Comparison of ENCODE assay signal across 20 cellular contexts in the genomic region with DNA sequence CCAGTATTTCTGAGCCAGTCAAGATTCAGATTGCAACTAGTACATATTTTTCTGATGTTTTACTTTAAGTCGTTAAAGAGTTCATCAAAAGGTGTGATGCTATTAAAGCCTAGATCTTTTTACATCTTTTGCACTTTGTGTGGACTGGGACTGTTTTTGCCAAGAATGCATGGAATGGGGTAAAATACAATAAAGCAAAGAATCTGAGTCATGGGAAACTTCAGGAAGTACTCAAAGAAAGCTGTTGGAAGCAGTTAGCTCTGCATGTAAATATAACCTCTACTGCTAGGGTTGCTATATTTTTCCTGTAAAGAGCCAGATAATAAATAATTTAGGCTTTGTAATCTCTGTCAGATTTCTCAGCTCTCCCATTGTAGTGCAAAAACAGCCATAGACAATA. TPM values are rescaled to one million over a fixed set of nuclear protein-coding genes. Genes with fewer than 3 reads are reported as not detected.
DNase-seq lines count a peak whose midpoint lies in the region; FAIRE-seq and TF ChIP-seq lines count a peak whose summit lies in the region.
"Had no signal": no experiment of that assay in that cellular context is flagged by ENCODE, and none has a peak within 500 bp of the region (broad histone marks: within the 10 kb centered on the region; RNA-seq: fewer than 3 reads in every experiment).

No MANE protein-coding gene starts in this region.

- no peaks in the 10 kb centered on the region for H3K9me3 Mint-ChIP-seq in osteocyte (ENCODE audit: unreplicated experiment)
- H3K9me3 Mint-ChIP-seq: immature natural killer cell had no signal

- TF ChIP-seq POLR2A in endothelial cell of umbilical vein (IDR thresholded peaks at IDR 0.05; ENCODE audit: low read depth, low read length) (no peak), GM12891 (IDR thresholded peaks at IDR 0.05; ENCODE audit: low read depth, low read length) (no peak)

- H3K27ac ChIP-seq in endothelial cell of umbilical vein (ENCODE audit: insufficient read depth, low read depth, low read length) (no peak overlapping the region), OCI-LY7 (ENCODE audit: low read depth, low read length, poor library complexity, severe bottlenecking) (no peak overlapping the region)
- H3K27ac ChIP-seq: gastroesophageal sphincter, RWPE1 had no signal

- H3K79me2 ChIP-seq in endothelial cell of umbilical vein (ENCODE audit: control insufficient read depth, insufficient read depth, low read length) (peaks cover 26% of the 10 kb centered on the region), OCI-LY7 (ENCODE audit: insufficient read depth, low read depth, low read length) (peaks cover 24% of the 10 kb centered on the region; the same call in 1 of the 2 replicates)

- DNase-seq in GM03348 (ENCODE audit: low spot score) (peak; percentile 43), RCC 7860 (ENCODE audit: low spot score) (no peak), endothelial cell of umbilical vein (ENCODE audit: low read depth, low spot score) (peak; percentile 79), osteocyte (ENCODE audit: extremely low spot score, unreplicated experiment) (no peak), 8988T (no peak), GM12891 (ENCODE audit: insufficient read length, low spot score) (no peak), DMS153 treated with DMSO at 0.1 percent for 48 hours (lab: John Stamatoyannopoulos, UW; ENCODE audit: unreplicated experiment) (no peak), OCI-LY7 (ENCODE audit: low spot score) (no peak)
- DNase-seq: activated CD4-positive, alpha-beta T cell treated with anti-CD3 and anti-CD28 coated beads, Interleukin-2, amount 50 U/mL, for 1 hour; aorta; C1 segment of cervical spinal cord; DND-41; effector CD8-positive, alpha-beta T cell; immature natural killer cell; NCI-H187; NCI-H526; stimulated activated CD4-positive, alpha-beta T cell treated with anti-CD3 and anti-CD28 coated beads, Interleukin-2, amount 100 ng/mL, for 24 hours had no signal

- no peaks in the 10 kb centered on the region for H3K27me3 Mint-ChIP-seq in osteocyte (ENCODE audit: unreplicated experiment)

- no TSS peak for BruUV-seq in endothelial cell of umbilical vein (replicated peaks; lab: Mats Ljungman, UMichigan)
- BruUV-seq in OCI-LY7 (replicated peaks; lab: Mats Ljungman, UMichigan) = no TSS peak

- FAIRE-seq in RCC 7860 (lab: Jason Lieb, UNC) (peak; percentile 34), endothelial cell of umbilical vein (lab: Jason Lieb, UNC) (peak; percentile 86), GM12891 (lab: Jason Lieb, UNC) (no peak)
- FAIRE-seq: GM12878 had no signal

- CTCF ChIA-PET in endothelial cell of umbilical vein (lab: Charles Lee) (interaction anchor here (0.8 to 1.1 kb wide), 5 partner anchors 9 to 60 kb away, joined by 3 to 8 read pairs (median 3); no protein-coding TSS in a partner anchor), OCI-LY7 (lab: Charles Lee; ENCODE audit: unreplicated experiment) (no interaction called here)

- no peak overlapping the region for H3K9ac ChIP-seq in endothelial cell of umbilical vein (replicated peaks; ENCODE audit: extremely low read depth, insufficient read depth, low read length)

- H2AFZ ChIP-seq in endothelial cell of umbilical vein (ENCODE audit: low read depth, low read length) = no peak overlapping the region
- H2AFZ ChIP-seq in OCI-LY7 (ENCODE audit: low read length) = no peak overlapping the region

- H3K4me1 ChIP-seq in endothelial cell of umbilical vein (ENCODE audit: control insufficient read depth, extremely low read depth, insufficient read depth, low read length) = peaks cover 15% of the 10 kb centered on the region
- H3K4me1 ChIP-seq in OCI-LY7 (ENCODE audit: insufficient read depth, low read length, poor library complexity, severe bottlenecking) = peaks cover 10% of the 10 kb centered on the region

- no peaks in the 10 kb centered on the region for H3K9me3 ChIP-seq in endothelial cell of umbilical vein (replicated peaks; ENCODE audit: control insufficient read depth, insufficient read depth, low read length)
- no peaks in the 10 kb centered on the region for H3K9me3 ChIP-seq in OCI-LY7 (ENCODE audit: low read length)
- H3K9me3 ChIP-seq: gastroesophageal sphincter had no signal

- peaks cover 26% of the 10 kb centered on the region for H3K36me3 Mint-ChIP-seq in osteocyte (ENCODE audit: unreplicated experiment)

- peak overlapping the region; percentile 46 for H3K27ac Mint-ChIP-seq in osteocyte (ENCODE audit: unreplicated experiment)

- POLR2A ChIA-PET in endothelial cell of umbilical vein (lab: Charles Lee) (no interaction called here), OCI-LY7 (lab: Charles Lee) (no interaction called here)

- H3K4me2 ChIP-seq in endothelial cell of umbilical vein (ENCODE audit: insufficient read depth, low read length) = no peak overlapping the region
- H3K4me2 ChIP-seq in OCI-LY7 (ENCODE audit: low read length) = no peak overlapping the region

- H3K27me3 ChIP-seq in endothelial cell of umbilical vein (ENCODE audit: control insufficient read depth in 2 of 2, insufficient read depth in 2 of 2, low read length in 2 of 2) = no peaks in the 10 kb centered on the region
- H3K27me3 ChIP-seq: gastroesophageal sphincter had no signal

- intact Hi-C loops in endothelial cell of umbilical vein (cut with micrococcal nuclease) = no loop called here
- intact Hi-C loops in OCI-LY7 (cut with micrococcal nuclease; ENCODE audit: unreplicated experiment) = no loop called here

- H3K4me3 ChIP-seq in endothelial cell of umbilical vein (replicated peaks in 1 of 3; ENCODE audit: insufficient read depth in 1 of 3, low read depth in 1 of 3, low read length in 3 of 3) = no peak overlapping the region
- H3K4me3 ChIP-seq in OCI-LY7 (ENCODE audit: low read depth, low read length, poor library complexity, severe bottlenecking) = no peak overlapping the region
- H3K4me3 ChIP-seq: gastroesophageal sphincter, GM12878 had no signal

- dilution Hi-C loops in endothelial cell of umbilical vein (cut with MboI; ENCODE audit: extremely low pct_ligation_motif_present, low sequenced_read_pairs) = no loop called here

- peaks cover 3% of the 10 kb centered on the region for H3K9me1 ChIP-seq in endothelial cell of umbilical vein (replicated peaks; ENCODE audit: control insufficient read depth, extremely low read depth, insufficient read depth, low read length)

- TF ChIP-seq CTCF in endothelial cell of umbilical vein (IDR thresholded peaks at IDR 0.05; ENCODE audit: extremely low read depth in 1 of 2, insufficient read depth in 1 of 2, low read depth in 1 of 2, low read length in 2 of 2) (no peak), osteocyte (IDR thresholded peaks at IDR 0.05) (no peak), OCI-LY7 (conservative IDR thresholded peaks at IDR 0.05; ENCODE audit: low read length) (no peak)

- no peak overlapping the region for H3K4me3 Mint-ChIP-seq in osteocyte (ENCODE audit: unreplicated experiment)
- H3K4me3 Mint-ChIP-seq: immature natural killer cell had no signal

- H4K20me1 ChIP-seq in endothelial cell of umbilical vein (replicated peaks; ENCODE audit: control insufficient read depth, extremely low read depth, insufficient read depth, low read length) (peaks cover 49% of the 10 kb centered on the region), OCI-LY7 (ENCODE audit: insufficient read depth, low read length) (0 out of 2 replicates have a peak, but pooled peaks cover 5% of the 10 kb centered on the region)

- peaks cover 54% of the 10 kb centered on the region for H3K4me1 Mint-ChIP-seq in osteocyte (ENCODE audit: unreplicated experiment)

- H3K9me2 ChIP-seq in OCI-LY7 (ENCODE audit: insufficient read depth, low read length) = no peaks in the 10 kb centered on the region

- H3K36me3 ChIP-seq in endothelial cell of umbilical vein (ENCODE audit: control insufficient read depth in 2 of 2, extremely low read depth in 1 of 2, insufficient read depth in 2 of 2, low read length in 2 of 2) = peaks cover 2 to 5% of the 10 kb centered on the region in 2 experiments
- peaks cover 87% of the 10 kb centered on the region for H3K36me3 ChIP-seq in OCI-LY7 (ENCODE audit: insufficient read depth, low read length)

TF ChIP-seq in endothelial cell of umbilical vein, 7 proteins besides CTCF, POLR2A, EP300 and RAD21 (continues in another document):
- TF ChIP-seq FOS (IDR thresholded peaks at IDR 0.05; ENCODE audit: borderline replicate concordance, insufficient read depth, low read length) = peak; percentile 50
- TF ChIP-seq EZH2 (IDR thresholded peaks at IDR 0.05; ENCODE audit: borderline replicate concordance, low read depth, low read length, severe bottlenecking) = no peak
- peak; percentile 70 for TF ChIP-seq POLR2AphosphoS5 (IDR thresholded peaks at IDR 0.05; ENCODE audit: insufficient read depth, low read depth, low read length)
- TF ChIP-seq, protein P1, sequence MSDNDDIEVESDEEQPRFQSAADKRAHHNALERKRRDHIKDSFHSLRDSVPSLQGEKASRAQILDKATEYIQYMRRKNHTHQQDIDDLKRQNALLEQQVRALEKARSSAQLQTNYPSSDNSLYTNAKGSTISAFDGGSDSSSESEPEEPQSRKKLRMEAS (IDR thresholded peaks at IDR 0.05; ENCODE audit: insufficient read depth, insufficient read length) = no peak
- TF ChIP-seq MYC (IDR thresholded peaks at IDR 0.05; ENCODE audit: low read depth, low read length) = no peak

TF ChIP-seq in GM12891, 5 proteins besides CTCF, POLR2A, EP300 and RAD21:
- TF ChIP-seq PAX5 (IDR thresholded peaks at IDR 0.05; ENCODE audit: insufficient read depth, low read length, severe bottlenecking) (no peak), SPI1 (IDR thresholded peaks at IDR 0.05; ENCODE audit: low read depth, low read length) (no peak)

RNA-seq across cellular contexts. Expression of a gene that starts 20.9 kb away (rescaled TPM):
- total RNA-seq in endothelial cell of umbilical vein (91.9 and 107 TPM in 2 replicates), osteocyte (147 and 164 TPM in 2 replicates), OCI-LY7 (2022) (190 and 197 TPM in 2 replicates)
- 48.5 and 73.2 TPM in 2 replicates for polyA plus RNA-seq in endothelial cell of umbilical vein
- 108 and 118 TPM in 2 replicates for polyA plus RNA-seq in endothelial cell of umbilical vein (2011; cell fraction: cytosol; rRNA removed)
- polyA plus RNA-seq in endothelial cell of umbilical vein (2011; cell fraction: nucleus; rRNA removed) = 61.4 and 67.8 TPM in 2 replicates
- polyA plus RNA-seq in endothelial cell of umbilical vein (2012) = 95.3 and 134 TPM in 2 replicates
- polyA minus RNA-seq in endothelial cell of umbilical vein = 222 and 286 TPM in 2 replicates
- 42.4 TPM for polyA minus RNA-seq in endothelial cell of umbilical vein (2011; cell fraction: cytosol; rRNA and poly(A)+ RNA removed)
- polyA minus RNA-seq in endothelial cell of umbilical vein (2011; cell fraction: nucleus; rRNA and poly(A)+ RNA removed) = 67.5 and 93.3 TPM in 2 replicates
- 118 TPM for polyA plus RNA-seq in GM12891 (2012; ENCODE audit: low read depth, missing spikeins)
- 54.0 and 66.1 TPM in 2 replicates for total RNA-seq in OCI-LY7 (2014; rRNA removed; shearing (Covaris generic))

Comparison
In these comparisons a context has a peak if more than half of its experiments do, and no peak if none do; other contexts are left out.
1. DNase-seq: peak in GM03348 (single experiment) and endothelial cell of umbilical vein (single experiment); none in RCC 7860 (single experiment), osteocyte (single experiment), 8988T (single experiment), GM12891 (single experiment), DMS153 treated with DMSO at 0.1 percent for 48 hours (single experiment) and OCI-LY7 (single experiment).